ENCODE assay signal across 1 cellular context in genomic region chr1:41861509-41862410, GRCh38.
TF ChIP-seq lines count a peak whose summit lies in the region.

No MANE protein-coding gene starts in this region.

TF ChIP-seq in GM23338, 12 proteins besides CTCF, POLR2A, EP300 and RAD21 (continued from another document):
- TF ChIP-seq ZNF462 (CRISPR knock-in tag; IDR thresholded peaks at IDR 0.05), result no peak
- TF ChIP-seq POLR2AphosphoS5 (IDR thresholded peaks at IDR 0.05; ENCODE audit: low read depth), result no peak
- no peak for TF ChIP-seq ZNF331 (CRISPR knock-in tag; IDR thresholded peaks at IDR 0.05; ENCODE audit: low read depth)
